ENCODE assay signal across 9 cellular contexts in genomic region chr10:69392481-69393000, GRCh38. TPM values are rescaled to one million over a fixed set of nuclear protein-coding genes. Genes with fewer than 3 reads are reported as not detected.
DNase-seq lines count a peak whose midpoint lies in the region; ATAC-seq and TF ChIP-seq lines count a peak whose summit lies in the region.
"Had no signal": no experiment of that assay in that cellular context is flagged by ENCODE, and none has a peak within 500 bp of the region (broad histone marks: within the 10 kb centered on the region; RNA-seq: fewer than 3 reads in every experiment).

No MANE protein-coding gene starts in this region.

- no peaks in the 10 kb centered on the region for H3K9me3 Mint-ChIP-seq in neural crest cell
- H3K9me3 Mint-ChIP-seq: dendritic cell treated with granulocyte-macrophage colony-stimulating factor and Interleukin-4, amounts not matched to agents 40 ng/mL and 50 ng/mL, for 4 days had no signal

- peak overlapping the region; percentile 29; the same call in 1 of the 2 replicates for H3K4me2 ChIP-seq in PC-9

- H3K27me3 ChIP-seq in PC-9 (ENCODE audit: insufficient read depth, low read depth) (no peaks in the 10 kb centered on the region), stomach smooth muscle (ENCODE audit: control insufficient read depth in 1 of 2, insufficient read depth in 2 of 2, low read length in 2 of 2) (no peaks in the 10 kb centered on the region)

- H3K4me1 ChIP-seq in PC-9 (replicated peaks; ENCODE audit: insufficient read depth) (peaks cover 29% of the 10 kb centered on the region), stomach smooth muscle (ENCODE audit: control insufficient read depth, insufficient read depth, low read length) (peaks cover 19% of the 10 kb centered on the region)

- peak; percentile 98 for TF ChIP-seq CTCF in PC-9 (conservative IDR thresholded peaks at IDR 0.05)
- TF ChIP-seq CTCF in fibroblast of mammary gland (conservative IDR thresholded peaks at IDR 0.05; ENCODE audit: control insufficient read depth, insufficient read depth, low read depth, low read length) = peak; percentile 98
- peak; percentile 96 for TF ChIP-seq CTCF in neural crest cell (conservative IDR thresholded peaks at IDR 0.05)

- peak; percentile 71 for DNase-seq in COLO668 (lab: John Stamatoyannopoulos, UW; ENCODE audit: unreplicated experiment)
- DNase-seq in HuH-7 (ENCODE audit: low spot score) = peak; percentile 76
- peak; percentile 73 to 88 for DNase-seq in PC-9
- DNase-seq in activated T-cell treated with anti-CD3 and anti-CD28 coated beads, Interleukin-2, amount 50 U/mL, for 48 hours = peak; percentile 85
- peak; percentile 80 for DNase-seq in fibroblast of mammary gland (ENCODE audit: low read depth)
- DNase-seq in neural crest cell (ENCODE audit: low read depth, low spot score) = peak; percentile 78

- peak overlapping the region; percentile 97 for H3K27ac Mint-ChIP-seq in neural crest cell (ENCODE audit: unreplicated experiment)
- H3K27ac Mint-ChIP-seq: dendritic cell treated with granulocyte-macrophage colony-stimulating factor and Interleukin-4, amounts not matched to agents 40 ng/mL and 50 ng/mL, for 4 days had no signal

- peak; percentile 90 for ATAC-seq in GM19463 (IDR thresholded peaks at IDR 0.05; ENCODE audit: unreplicated experiment)

- peaks cover 20% of the 10 kb centered on the region; the same call in 1 of the 2 replicates for H3F3A ChIP-seq in PC-9 (ENCODE audit: insufficient read depth, low read depth)

- H3K9me2 ChIP-seq in PC-9 (ENCODE audit: insufficient read depth) = no peaks in the 10 kb centered on the region

- H3K4me1 Mint-ChIP-seq in neural crest cell = peaks cover 16% of the 10 kb centered on the region

- H3K9me3 ChIP-seq in PC-9 (ENCODE audit: insufficient read depth, low read depth) (no peaks in the 10 kb centered on the region), stomach smooth muscle (ENCODE audit: control insufficient read depth in 2 of 2, low read length in 2 of 2) (no peaks in the 10 kb centered on the region)

- no TSS peak for BruUV-seq in PC-9 (replicated peaks; lab: Mats Ljungman, UMichigan)

- H3K36me3 ChIP-seq in PC-9 (ENCODE audit: low read depth) (peaks cover 21% of the 10 kb centered on the region; the same call in 1 of the 2 replicates), stomach smooth muscle (ENCODE audit: control insufficient read depth in 2 of 2, insufficient read depth in 2 of 2, low read length in 2 of 2) (peaks cover 15 to 45% of the 10 kb centered on the region in 2 donors)

- H3K9ac ChIP-seq in stomach smooth muscle (ENCODE audit: low read length in 2 of 2) = no peak overlapping the region

- H3K4me3 ChIP-seq in PC-9 (no peak overlapping the region), fibroblast of mammary gland (ENCODE audit: control insufficient read depth, low read depth, low read length) (no peak overlapping the region), stomach smooth muscle (ENCODE audit: low read length in 2 of 2) (no peak overlapping the region)

- intact Hi-C loops in PC-9 (cut with micrococcal nuclease; ENCODE audit: unreplicated experiment) = loop anchor here (1.0 to 5.0 kb wide), 5 partner anchors 59 to 405 kb away; partner anchors contain the start of gene KIFBP

- no peak overlapping the region for H3K4me3 Mint-ChIP-seq in neural crest cell
- H3K4me3 Mint-ChIP-seq: dendritic cell treated with granulocyte-macrophage colony-stimulating factor and Interleukin-4, amounts not matched to agents 40 ng/mL and 50 ng/mL, for 4 days had no signal

- H3K36me3 Mint-ChIP-seq in neural crest cell (ENCODE audit: low read depth) = peaks cover 7% of the 10 kb centered on the region

- CTCF ChIA-PET in PC-9 (lab: Charles Lee) = interaction anchor here (0.6 to 1.4 kb wide), 5 partner anchors 15 to 438 kb away, joined by 3 to 9 read pairs (median 4); no protein-coding TSS in a partner anchor

- no peaks in the 10 kb centered on the region for H3K27me3 Mint-ChIP-seq in neural crest cell (ENCODE audit: low read depth)
- H3K27me3 Mint-ChIP-seq: dendritic cell treated with granulocyte-macrophage colony-stimulating factor and Interleukin-4, amounts not matched to agents 40 ng/mL and 50 ng/mL, for 4 days had no signal

- no peaks in the 10 kb centered on the region for H4K20me1 ChIP-seq in PC-9 (ENCODE audit: insufficient read depth)

- no peak overlapping the region for H2AFZ ChIP-seq in PC-9

- H3K27ac ChIP-seq in PC-9 = peak overlapping the region; percentile 21; the same call in 1 of the 2 replicates
- peak overlapping the region; percentile 46 for H3K27ac ChIP-seq in stomach smooth muscle (ENCODE audit: low read length)

- POLR2A ChIA-PET in PC-9 (lab: Charles Lee; ENCODE audit: unreplicated experiment) = interaction anchor here (0.6 to 0.7 kb wide), 2 partner anchors 66 to 160 kb away, joined by 3 to 4 read pairs; no protein-coding TSS in a partner anchor

- H3K79me2 ChIP-seq in PC-9 (ENCODE audit: low read depth) = peaks cover 11% of the 10 kb centered on the region; the same call in 1 of the 2 replicates

RNA-seq across cellular contexts. Expression of gene TACR2, which starts 24.2 kb away (rescaled TPM):
- total RNA-seq in PC-9 (2021) (0.23 TPM in 1 of 2 replicates, not detected in the other), neural crest cell (not detected in 2 replicates)

RNA-seq across cellular contexts. Expression of gene TSPAN15, which starts 58.7 kb away (rescaled TPM):
- 97.0 and 108 TPM in 2 replicates for total RNA-seq in PC-9 (2021)
- 11.5 and 12.3 TPM in 2 replicates for total RNA-seq in neural crest cell
